1 cellular context compared by ENCODE assay signal in the genomic region with DNA sequence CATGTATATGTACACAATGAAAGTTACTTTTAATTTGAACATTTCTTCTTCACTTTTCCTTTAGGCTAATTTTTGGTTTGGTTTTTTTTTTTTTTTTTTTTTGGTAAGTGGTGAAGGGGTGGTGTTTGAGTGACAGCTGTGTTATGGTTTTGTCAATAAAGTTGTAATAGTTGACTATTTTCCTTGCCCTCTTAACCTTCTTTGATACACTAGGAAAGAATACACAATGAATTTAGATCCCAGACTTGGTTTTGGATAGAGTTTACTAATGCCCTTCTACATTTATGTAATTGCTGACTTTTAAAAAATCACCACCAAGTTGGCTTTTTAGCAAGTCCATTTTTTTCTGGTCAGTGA.
A peak's percentile ranks its signal among the peaks of the same experiment; 100 is the strongest.
TF ChIP-seq lines count a peak whose summit lies in the region.

No MANE protein-coding gene starts in this region.

TF ChIP-seq in K562, 482 proteins besides CTCF, POLR2A, EP300 and RAD21:
- TF ChIP-seq ESRRA (IDR thresholded peaks at IDR 0.05; ENCODE audit: borderline replicate concordance, low read depth): no peak
- no peak for TF ChIP-seq U2AF2 (optimal IDR thresholded peaks at IDR 0.05; ENCODE audit: low read depth, low read length)
- TF ChIP-seq HCFC1 (IDR thresholded peaks at IDR 0.05; ENCODE audit: low read depth, low read length): no peak
- no peak for TF ChIP-seq ZNF384 (IDR thresholded peaks at IDR 0.05; ENCODE audit: low read depth, low read length)
- no peak for TF ChIP-seq ZFX (CRISPR knock-in tag; IDR thresholded peaks at IDR 0.05)
- TF ChIP-seq, protein P1, sequence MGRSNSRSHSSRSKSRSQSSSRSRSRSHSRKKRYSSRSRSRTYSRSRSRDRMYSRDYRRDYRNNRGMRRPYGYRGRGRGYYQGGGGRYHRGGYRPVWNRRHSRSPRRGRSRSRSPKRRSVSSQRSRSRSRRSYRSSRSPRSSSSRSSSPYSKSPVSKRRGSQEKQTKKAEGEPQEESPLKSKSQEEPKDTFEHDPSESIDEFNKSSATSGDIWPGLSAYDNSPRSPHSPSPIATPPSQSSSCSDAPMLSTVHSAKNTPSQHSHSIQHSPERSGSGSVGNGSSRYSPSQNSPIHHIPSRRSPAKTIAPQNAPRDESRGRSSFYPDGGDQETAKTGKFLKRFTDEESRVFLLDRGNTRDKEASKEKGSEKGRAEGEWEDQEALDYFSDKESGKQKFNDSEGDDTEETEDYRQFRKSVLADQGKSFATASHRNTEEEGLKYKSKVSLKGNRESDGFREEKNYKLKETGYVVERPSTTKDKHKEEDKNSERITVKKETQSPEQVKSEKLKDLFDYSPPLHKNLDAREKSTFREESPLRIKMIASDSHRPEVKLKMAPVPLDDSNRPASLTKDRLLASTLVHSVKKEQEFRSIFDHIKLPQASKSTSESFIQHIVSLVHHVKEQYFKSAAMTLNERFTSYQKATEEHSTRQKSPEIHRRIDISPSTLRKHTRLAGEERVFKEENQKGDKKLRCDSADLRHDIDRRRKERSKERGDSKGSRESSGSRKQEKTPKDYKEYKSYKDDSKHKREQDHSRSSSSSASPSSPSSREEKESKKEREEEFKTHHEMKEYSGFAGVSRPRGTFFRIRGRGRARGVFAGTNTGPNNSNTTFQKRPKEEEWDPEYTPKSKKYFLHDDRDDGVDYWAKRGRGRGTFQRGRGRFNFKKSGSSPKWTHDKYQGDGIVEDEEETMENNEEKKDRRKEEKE (IDR thresholded peaks at IDR 0.05; ENCODE audit: borderline replicate concordance in 1 of 2, control insufficient read depth in 1 of 2, low read depth in 2 of 2, low read length in 1 of 2): no peak
- TF ChIP-seq MTA1 (IDR thresholded peaks at IDR 0.05; ENCODE audit: borderline replicate concordance): no peak
- TF ChIP-seq C11orf30 (IDR thresholded peaks at IDR 0.05; ENCODE audit: low read depth): peak; percentile 19; the same call in 1 of the 2 replicates
- TF ChIP-seq SMARCA5 (IDR thresholded peaks at IDR 0.05): no peak
- TF ChIP-seq, protein P2, sequence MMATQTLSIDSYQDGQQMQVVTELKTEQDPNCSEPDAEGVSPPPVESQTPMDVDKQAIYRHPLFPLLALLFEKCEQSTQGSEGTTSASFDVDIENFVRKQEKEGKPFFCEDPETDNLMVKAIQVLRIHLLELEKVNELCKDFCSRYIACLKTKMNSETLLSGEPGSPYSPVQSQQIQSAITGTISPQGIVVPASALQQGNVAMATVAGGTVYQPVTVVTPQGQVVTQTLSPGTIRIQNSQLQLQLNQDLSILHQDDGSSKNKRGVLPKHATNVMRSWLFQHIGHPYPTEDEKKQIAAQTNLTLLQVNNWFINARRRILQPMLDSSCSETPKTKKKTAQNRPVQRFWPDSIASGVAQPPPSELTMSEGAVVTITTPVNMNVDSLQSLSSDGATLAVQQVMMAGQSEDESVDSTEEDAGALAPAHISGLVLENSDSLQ (IDR thresholded peaks at IDR 0.05): peak; percentile 72
- TF ChIP-seq, protein P3, sequence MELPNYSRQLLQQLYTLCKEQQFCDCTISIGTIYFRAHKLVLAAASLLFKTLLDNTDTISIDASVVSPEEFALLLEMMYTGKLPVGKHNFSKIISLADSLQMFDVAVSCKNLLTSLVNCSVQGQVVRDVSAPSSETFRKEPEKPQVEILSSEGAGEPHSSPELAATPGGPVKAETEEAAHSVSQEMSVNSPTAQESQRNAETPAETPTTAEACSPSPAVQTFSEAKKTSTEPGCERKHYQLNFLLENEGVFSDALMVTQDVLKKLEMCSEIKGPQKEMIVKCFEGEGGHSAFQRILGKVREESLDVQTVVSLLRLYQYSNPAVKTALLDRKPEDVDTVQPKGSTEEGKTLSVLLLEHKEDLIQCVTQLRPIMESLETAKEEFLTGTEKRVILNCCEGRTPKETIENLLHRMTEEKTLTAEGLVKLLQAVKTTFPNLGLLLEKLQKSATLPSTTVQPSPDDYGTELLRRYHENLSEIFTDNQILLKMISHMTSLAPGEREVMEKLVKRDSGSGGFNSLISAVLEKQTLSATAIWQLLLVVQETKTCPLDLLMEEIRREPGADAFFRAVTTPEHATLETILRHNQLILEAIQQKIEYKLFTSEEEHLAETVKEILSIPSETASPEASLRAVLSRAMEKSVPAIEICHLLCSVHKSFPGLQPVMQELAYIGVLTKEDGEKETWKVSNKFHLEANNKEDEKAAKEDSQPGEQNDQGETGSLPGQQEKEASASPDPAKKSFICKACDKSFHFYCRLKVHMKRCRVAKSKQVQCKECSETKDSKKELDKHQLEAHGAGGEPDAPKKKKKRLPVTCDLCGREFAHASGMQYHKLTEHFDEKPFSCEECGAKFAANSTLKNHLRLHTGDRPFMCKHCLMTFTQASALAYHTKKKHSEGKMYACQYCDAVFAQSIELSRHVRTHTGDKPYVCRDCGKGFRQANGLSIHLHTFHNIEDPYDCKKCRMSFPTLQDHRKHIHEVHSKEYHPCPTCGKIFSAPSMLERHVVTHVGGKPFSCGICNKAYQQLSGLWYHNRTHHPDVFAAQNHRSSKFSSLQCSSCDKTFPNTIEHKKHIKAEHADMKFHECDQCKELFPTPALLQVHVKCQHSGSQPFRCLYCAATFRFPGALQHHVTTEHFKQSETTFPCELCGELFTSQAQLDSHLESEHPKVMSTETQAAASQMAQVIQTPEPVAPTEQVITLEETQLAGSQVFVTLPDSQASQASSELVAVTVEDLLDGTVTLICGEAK (IDR thresholded peaks at IDR 0.05): peak; percentile 87
- TF ChIP-seq, protein P3 (CRISPR knock-in tag; IDR thresholded peaks at IDR 0.05): peak; percentile 81
- TF ChIP-seq ZNF316 (IDR thresholded peaks at IDR 0.05): peak; percentile 39
